ENCODE assay signal across 18 cellular contexts in genomic region chr12:30021046-30021833, GRCh38.
"Had no signal": no experiment of that assay in that cellular context is flagged by ENCODE, and none has a peak within 500 bp of the region (broad histone marks: within the 10 kb centered on the region; RNA-seq: fewer than 3 reads in every experiment).

No MANE protein-coding gene starts in this region.

- ATAC-seq: activated naive CD8-positive, alpha-beta T cell treated with anti-CD3 and anti-CD28 coated beads, Interleukin-2, amount 50 U/mL, for 24 hours; activated T-helper 17 cell treated with anti-CD3 and anti-CD28 coated beads, Interleukin-2, amount 50 U/mL, for 72 hours; naive thymus-derived CD8-positive, alpha-beta T cell; T-cell had no signal

- H3K27ac Mint-ChIP-seq: activated CD4-positive, alpha-beta T cell treated with anti-CD3 and anti-CD28 coated beads, Interleukin-2, amount 10 ng/mL, durations not matched to agents 7 days and 5 days; activated naive CD4-positive, alpha-beta T cell treated with anti-CD3 and anti-CD28 coated beads for 36 hours; activated naive CD8-positive, alpha-beta T cell treated with anti-CD3 and anti-CD28 coated beads, Interleukin-2, amount 50 U/mL, for 24 hours; activated T-helper 17 cell treated with anti-CD3 and anti-CD28 coated beads, Interleukin-2, amount 50 U/mL, for 72 hours; dendritic cell treated with granulocyte-macrophage colony-stimulating factor and Interleukin-4, amounts not matched to agents 40 ng/mL and 50 ng/mL, for 4 days; memory B cell; naive thymus-derived CD8-positive, alpha-beta T cell; T-cell had no signal

- H3K27ac ChIP-seq: left ventricle myocardium inferior, tibial nerve, vagina had no signal

- H3K4me1 ChIP-seq: left ventricle myocardium inferior, tibial nerve, vagina had no signal

- H3K4me1 Mint-ChIP-seq: activated CD4-positive, alpha-beta T cell treated with anti-CD3 and anti-CD28 coated beads, Interleukin-2, amount 10 ng/mL, durations not matched to agents 7 days and 5 days; activated naive CD8-positive, alpha-beta T cell treated with anti-CD3 and anti-CD28 coated beads, Interleukin-2, amount 50 U/mL, for 24 hours; activated T-helper 17 cell treated with anti-CD3 and anti-CD28 coated beads, Interleukin-2, amount 50 U/mL, for 72 hours; memory B cell; naive thymus-derived CD8-positive, alpha-beta T cell; T-cell had no signal

- H3K4me3 Mint-ChIP-seq: activated CD4-positive, alpha-beta T cell treated with anti-CD3 and anti-CD28 coated beads, Interleukin-2, amount 10 ng/mL, durations not matched to agents 7 days and 5 days; activated naive CD4-positive, alpha-beta T cell treated with anti-CD3 and anti-CD28 coated beads for 36 hours; activated naive CD8-positive, alpha-beta T cell treated with anti-CD3 and anti-CD28 coated beads, Interleukin-2, amount 50 U/mL, for 24 hours; activated T-helper 17 cell treated with anti-CD3 and anti-CD28 coated beads, Interleukin-2, amount 50 U/mL, for 72 hours; brain; dendritic cell treated with granulocyte-macrophage colony-stimulating factor and Interleukin-4, amounts not matched to agents 40 ng/mL and 50 ng/mL, for 4 days; memory B cell; naive thymus-derived CD8-positive, alpha-beta T cell; T-cell had no signal

- H3K4me3 ChIP-seq: left ventricle myocardium inferior, tibial nerve, vagina had no signal

- H3K36me3 Mint-ChIP-seq: memory B cell, T-cell had no signal

- H3K9me3 Mint-ChIP-seq: activated naive CD8-positive, alpha-beta T cell treated with anti-CD3 and anti-CD28 coated beads, Interleukin-2, amount 50 U/mL, for 24 hours had no signal

- H3K9me3 ChIP-seq: tibial nerve, vagina had no signal

- H3K36me3 ChIP-seq: left ventricle myocardium inferior, tibial nerve, vagina had no signal

- H3K27me3 Mint-ChIP-seq: activated CD4-positive, alpha-beta T cell treated with anti-CD3 and anti-CD28 coated beads, Interleukin-2, amount 10 ng/mL, durations not matched to agents 7 days and 5 days; dendritic cell treated with granulocyte-macrophage colony-stimulating factor and Interleukin-4, amounts not matched to agents 40 ng/mL and 50 ng/mL, for 4 days; memory B cell; T-cell had no signal

- H3K27me3 ChIP-seq: tibial nerve, vagina had no signal

- DNase-seq: activated CD4-positive, alpha-beta T cell treated with anti-CD3 and anti-CD28 coated beads, Interleukin-2, amount 10 ng/mL, durations not matched to agents 7 days and 5 days; activated naive CD4-positive, alpha-beta T cell treated with anti-CD3 and anti-CD28 coated beads for 36 hours; activated naive CD8-positive, alpha-beta T cell treated with anti-CD3 and anti-CD28 coated beads, Interleukin-2, amount 50 U/mL, for 24 hours; effector memory CD4-positive, alpha-beta T cell; left ventricle myocardium inferior; naive thymus-derived CD8-positive, alpha-beta T cell; stimulated activated CD4-positive, alpha-beta T cell treated with anti-CD3 and anti-CD28 coated beads, Interleukin-4, amount 100 ng/mL, for 4 hours; stimulated activated CD8-positive, alpha-beta memory T cell treated with anti-CD3 and anti-CD28 coated beads, Interleukin-4, amount 100 ng/mL, for 48 hours; stimulated activated naive CD4-positive, alpha-beta T cell treated with Interleukin-2 at 50 U/mL for 16 hours; substantia nigra; T-cell; T-helper 9 cell had no signal
